In the genomic region with DNA sequence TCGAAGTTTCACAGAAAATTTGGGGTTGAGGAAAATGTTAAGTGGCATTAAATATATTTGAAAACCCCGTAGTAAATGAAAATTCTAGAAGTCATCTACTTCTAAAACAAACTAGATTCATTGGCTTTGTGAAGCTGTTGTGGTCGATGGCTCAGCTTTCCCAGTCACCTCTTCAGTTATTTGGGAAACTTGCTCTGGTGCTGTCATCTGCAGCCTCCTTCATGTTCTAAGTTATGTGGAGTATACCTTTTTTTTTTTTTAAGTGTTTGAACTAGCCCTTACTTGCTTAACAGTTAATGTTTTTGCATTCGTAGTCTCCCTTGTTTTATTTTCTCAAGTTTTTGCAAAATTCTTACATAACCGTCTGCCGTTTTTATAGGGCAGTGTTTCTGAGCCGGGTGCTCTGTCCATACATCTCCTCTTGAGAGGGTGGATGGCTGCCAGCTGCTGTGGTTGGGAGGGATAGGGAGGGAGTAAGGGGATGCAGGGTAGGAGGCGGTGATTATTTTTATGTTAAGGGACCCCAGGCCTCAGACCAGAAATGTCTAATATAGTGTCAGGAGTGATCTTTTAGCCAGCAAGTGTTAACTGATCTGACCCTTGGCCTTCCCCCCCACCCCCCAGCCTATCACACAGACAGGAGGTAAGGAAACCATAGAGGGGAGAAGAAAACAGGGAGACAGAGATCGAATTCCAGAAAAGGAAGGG, we compare ENCODE assay signal across 11 cellular contexts. TPM values are rescaled to one million over a fixed set of nuclear protein-coding genes. Genes with fewer than 3 reads are reported as not detected.
DNase-seq lines count a peak whose midpoint lies in the region; ATAC-seq and TF ChIP-seq lines count a peak whose summit lies in the region.
"Had no signal": no experiment of that assay in that cellular context is flagged by ENCODE, and none has a peak within 500 bp of the region (broad histone marks: within the 10 kb centered on the region; RNA-seq: fewer than 3 reads in every experiment).

No MANE protein-coding gene starts in this region.

- TF ChIP-seq POLR2A in body of pancreas (IDR thresholded peaks at IDR 0.05), result no peak

- peak overlapping the region in 6 of 10 donors; percentile 2 to 59 (median 36) for H3K27ac ChIP-seq in heart right ventricle
- H3K27ac ChIP-seq in right atrium auricular region, result peak overlapping the region in 1 of 2 donors; percentile 56
- peak overlapping the region; percentile 80 for H3K27ac ChIP-seq in colonic mucosa
- H3K27ac ChIP-seq in naive thymus-derived CD4-positive, alpha-beta T cell (ENCODE audit: low read depth, low read length), result peak overlapping the region; percentile 60
- peak overlapping the region; percentile 58 for H3K27ac ChIP-seq in upper lobe of right lung
- H3K27ac ChIP-seq in hepatocyte, result no peak overlapping the region
- peak overlapping the region in 2 of 4 donors; percentile 56 to 78 for H3K27ac ChIP-seq in body of pancreas

- no peaks in the 10 kb centered on the region for H3K27me3 Mint-ChIP-seq in naive thymus-derived CD4-positive, alpha-beta T cell

- H3K4me1 ChIP-seq in heart right ventricle, result peaks cover 13 to 88% (median 69%) of the 10 kb centered on the region in 9 donors
- peaks cover 0 to 75% of the 10 kb centered on the region in 2 donors for H3K4me1 ChIP-seq in right atrium auricular region
- peaks cover 26% of the 10 kb centered on the region for H3K4me1 ChIP-seq in colonic mucosa
- H3K4me1 ChIP-seq in naive thymus-derived CD4-positive, alpha-beta T cell (ENCODE audit: control insufficient read depth in 2 of 2, insufficient read depth in 2 of 2, low read length in 2 of 2), result peaks cover 8 to 58% of the 10 kb centered on the region in 2 donors
- H3K4me1 ChIP-seq in upper lobe of right lung, result peaks cover 65% of the 10 kb centered on the region
- H3K4me1 ChIP-seq in hepatocyte (ENCODE audit: insufficient read depth), result peaks cover 23% of the 10 kb centered on the region
- peaks cover 47% of the 10 kb centered on the region for H3K4me1 ChIP-seq in body of pancreas

- H3K36me3 Mint-ChIP-seq in naive thymus-derived CD4-positive, alpha-beta T cell, result peaks cover 0 to 8% (median 0%) of the 10 kb centered on the region in 5 donors
- H3K36me3 Mint-ChIP-seq: immature natural killer cell had no signal

- H3K36me3 ChIP-seq in heart right ventricle (no peaks in the 10 kb centered on the region), right atrium auricular region (no peaks in the 10 kb centered on the region), colonic mucosa (no peaks in the 10 kb centered on the region), upper lobe of right lung (no peaks in the 10 kb centered on the region), hepatocyte (replicated peaks; ENCODE audit: insufficient read depth, low read depth) (no peaks in the 10 kb centered on the region), body of pancreas (replicated peaks in 1 of 2; ENCODE audit: insufficient read depth in 1 of 2, low read depth in 2 of 2) (no peaks in the 10 kb centered on the region)
- H3K36me3 ChIP-seq in naive thymus-derived CD4-positive, alpha-beta T cell (ENCODE audit: control insufficient read depth in 2 of 3, insufficient read depth in 3 of 3, low read length in 3 of 3), result no peaks in the 10 kb centered on the region

- H3K4me3 ChIP-seq in heart right ventricle (no peak overlapping the region), right atrium auricular region (no peak overlapping the region), colonic mucosa (no peak overlapping the region), upper lobe of right lung (no peak overlapping the region), hepatocyte (no peak overlapping the region), body of pancreas (no peak overlapping the region)
- H3K4me3 ChIP-seq in naive thymus-derived CD4-positive, alpha-beta T cell (ENCODE audit: low read length), result no peak overlapping the region

- TF ChIP-seq CTCF in heart right ventricle (IDR thresholded peaks at IDR 0.05) (no peak), right atrium auricular region (IDR thresholded peaks at IDR 0.05) (no peak), colonic mucosa (IDR thresholded peaks at IDR 0.05) (no peak), upper lobe of right lung (IDR thresholded peaks at IDR 0.05) (no peak), hepatocyte (IDR thresholded peaks at IDR 0.05; ENCODE audit: poor library complexity) (no peak), body of pancreas (IDR thresholded peaks at IDR 0.05) (no peak)

- H3K9ac ChIP-seq in colonic mucosa (ENCODE audit: low read depth in 2 of 2, low read length in 2 of 2), result peak overlapping the region; percentile 65 to 66

- H3K4me1 Mint-ChIP-seq in naive thymus-derived CD4-positive, alpha-beta T cell, result peaks cover 64 to 97% (median 87%) of the 10 kb centered on the region in 7 donors

- H3K79me2 ChIP-seq in hepatocyte, result peaks cover 99% of the 10 kb centered on the region

- H3K27me3 ChIP-seq in heart right ventricle (no peaks in the 10 kb centered on the region), right atrium auricular region (no peaks in the 10 kb centered on the region), colonic mucosa (no peaks in the 10 kb centered on the region), upper lobe of right lung (no peaks in the 10 kb centered on the region), hepatocyte (no peaks in the 10 kb centered on the region), body of pancreas (no peaks in the 10 kb centered on the region)
- no peaks in the 10 kb centered on the region for H3K27me3 ChIP-seq in naive thymus-derived CD4-positive, alpha-beta T cell (ENCODE audit: control insufficient read depth in 2 of 2, insufficient read depth in 2 of 2, low read length in 2 of 2)

- no peak overlapping the region for H3K4me2 ChIP-seq in hepatocyte

- ATAC-seq in heart right ventricle, result no peak
- ATAC-seq in naive thymus-derived CD4-positive, alpha-beta T cell, result no peak
- no peak for ATAC-seq in upper lobe of right lung
- ATAC-seq in body of pancreas, result no peak

- peak overlapping the region in 8 of 9 donors; percentile 74 to 93 (median 90) for H3K27ac Mint-ChIP-seq in naive thymus-derived CD4-positive, alpha-beta T cell

- POLR2A ChIA-PET in naive thymus-derived CD4-positive, alpha-beta T cell (lab: Charles Lee), result interaction anchor here (1.0 to 10.7 kb wide), 4 partner anchors 14 to 28 kb away, joined by 3 to 99 read pairs (median 13); no protein-coding TSS in a partner anchor

- peaks cover 80% of the 10 kb centered on the region for H4K20me1 ChIP-seq in hepatocyte (ENCODE audit: insufficient read depth, poor library complexity, severe bottlenecking)

- WGBS in heart right ventricle, 2 donors, result 54 to 66% methylated on average over 9 of the region's 9 CpGs
- 65% methylated on average over 9 of the region's 9 CpGs for WGBS in hepatocyte (ENCODE audit: low lambda C conversion rate, missing lambda C conversion rate)
- WGBS in body of pancreas, 2 donors, result 68 to 75% methylated on average over 9 of the region's 9 CpGs

- no peaks in the 10 kb centered on the region for H3K9me3 ChIP-seq in heart right ventricle
- no peaks in the 10 kb centered on the region for H3K9me3 ChIP-seq in right atrium auricular region
- no peaks in the 10 kb centered on the region for H3K9me3 ChIP-seq in colonic mucosa
- H3K9me3 ChIP-seq in naive thymus-derived CD4-positive, alpha-beta T cell (ENCODE audit: control insufficient read depth in 2 of 3, low read length in 3 of 3), result no peaks in the 10 kb centered on the region
- H3K9me3 ChIP-seq in upper lobe of right lung, result no peaks in the 10 kb centered on the region
- no peaks in the 10 kb centered on the region for H3K9me3 ChIP-seq in hepatocyte (ENCODE audit: low read depth)
- no peaks in the 10 kb centered on the region for H3K9me3 ChIP-seq in body of pancreas

- no peaks in the 10 kb centered on the region for H3K9me3 Mint-ChIP-seq in naive thymus-derived CD4-positive, alpha-beta T cell
- H3K9me3 Mint-ChIP-seq: immature natural killer cell had no signal

- no peaks in the 10 kb centered on the region for H3K9me2 ChIP-seq in hepatocyte (replicated peaks; ENCODE audit: insufficient read depth)

- no peak overlapping the region for H2AFZ ChIP-seq in hepatocyte

- DNase-seq in heart right ventricle (no peak), right atrium auricular region (ENCODE audit: low spot score) (no peak), colonic mucosa (peak; percentile 60), upper lobe of right lung (no peak), kidney glomerular epithelial cell (lab: John Stamatoyannopoulos, UW) (no peak), hepatocyte (ENCODE audit: low spot score) (no peak), body of pancreas (no peak)
- DNase-seq in naive thymus-derived CD4-positive, alpha-beta T cell, result no peak
- DNase-seq: DMS79 treated with DMSO at 0.1 percent for 48 hours, immature natural killer cell, NCI-H2171 had no signal

- intact Hi-C loops in heart right ventricle (cut with DNase I), result loop anchor here in 6 of 10 donors (5.0 to 10.0 kb wide), 6 partner anchors 50 to 272 kb away; a partner anchor contains a TSS
- intact Hi-C loops in colonic mucosa (cut with DNase I), result no loop called here
- intact Hi-C loops in naive thymus-derived CD4-positive, alpha-beta T cell (cut with micrococcal nuclease), result loop anchor here (1.0 to 10.0 kb wide), 3 partner anchors 10 to 270 kb away; a partner anchor contains a TSS
- intact Hi-C loops in upper lobe of right lung (cut with DNase I), result no loop called here
- intact Hi-C loops in body of pancreas (cut with DNase I), result no loop called here

- CTCF ChIA-PET in naive thymus-derived CD4-positive, alpha-beta T cell (lab: Charles Lee), result interaction anchor here (0.6 to 1.1 kb wide), 3 partner anchors 11 to 372 kb away, joined by 3 to 4 read pairs (median 4); no protein-coding TSS in a partner anchor

- H3K4me3 Mint-ChIP-seq in naive thymus-derived CD4-positive, alpha-beta T cell, result peak overlapping the region in 8 of 10 donors; percentile 15 to 75 (median 68)
- H3K4me3 Mint-ChIP-seq: immature natural killer cell had no signal

RNA-seq across cellular contexts. Expression of a gene that starts 7.1 kb away (rescaled TPM):
- total RNA-seq in heart right ventricle, result 10 to 100 TPM; 32.2 to 47.1 (median 36.8) TPM
- 10 to 100 TPM in 1 of 2 donors, 1 to 10 TPM in 1; 3.0 to 11.4 TPM for polyA plus RNA-seq in heart right ventricle
- 10 to 100 TPM; 25.5 to 30.3 TPM for total RNA-seq in right atrium auricular region
- 10 to 100 TPM; 79.0 to 81.3 TPM for total RNA-seq in colonic mucosa
- 10 to 100 TPM; 28.3 to 56.7 (median 51.6) TPM for total RNA-seq in naive thymus-derived CD4-positive, alpha-beta T cell
- polyA plus RNA-seq in naive thymus-derived CD4-positive, alpha-beta T cell, result 10 to 100 TPM in 1 of 2 donors, 1 to 10 TPM in 1; 4.2 to 10.0 TPM
- 60.2 TPM for total RNA-seq in upper lobe of right lung
- total RNA-seq in hepatocyte, result 23.6 and 28.7 TPM in 2 replicates
- 15.2 and 19.7 TPM in 2 replicates for polyA plus RNA-seq in hepatocyte
- 10 to 100 TPM; 33.5 to 44.8 TPM for total RNA-seq in body of pancreas

Comparison
In these comparisons a context has a peak if more than half of its experiments do, and no peak if none do; other contexts are left out.
1. intact Hi-C loops: an anchor here in heart right ventricle (5.0 to 10.0 kb wide) and naive thymus-derived CD4-positive, alpha-beta T cell (1.0 to 10.0 kb wide); none called in colonic mucosa, upper lobe of right lung and body of pancreas.